ENCODE assay signal across 8 cellular contexts in the genomic region with DNA sequence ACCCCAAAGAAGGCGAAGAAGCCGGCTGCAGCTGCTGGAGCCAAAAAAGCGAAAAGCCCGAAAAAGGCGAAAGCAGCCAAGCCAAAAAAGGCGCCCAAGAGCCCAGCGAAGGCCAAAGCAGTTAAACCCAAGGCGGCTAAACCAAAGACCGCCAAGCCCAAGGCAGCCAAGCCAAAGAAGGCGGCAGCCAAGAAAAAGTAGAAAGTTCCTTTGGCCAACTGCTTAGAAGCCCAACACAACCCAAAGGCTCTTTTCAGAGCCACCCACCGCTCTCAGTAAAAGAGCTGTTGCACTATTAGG.
DNase-seq lines count a peak whose midpoint lies in the region; ATAC-seq, FAIRE-seq and TF ChIP-seq lines count a peak whose summit lies in the region.

No MANE protein-coding gene starts in this region.

- H3K9me3 ChIP-seq in DOHH2 (ENCODE audit: control insufficient read depth, insufficient read depth, low read length) (no peaks in the 10 kb centered on the region), Loucy (ENCODE audit: insufficient read depth, low read depth, low read length) (no peaks in the 10 kb centered on the region), muscle layer of duodenum (ENCODE audit: control insufficient read depth in 1 of 2, low read length in 2 of 2) (no peaks in the 10 kb centered on the region)

- H3K36me3 Mint-ChIP-seq in dendritic cell treated with granulocyte-macrophage colony-stimulating factor and Interleukin-4, amounts not matched to agents 40 ng/mL and 50 ng/mL, for 4 days (ENCODE audit: low read depth) = peaks cover 19% of the 10 kb centered on the region

- no peak for ATAC-seq in GM21515 (IDR thresholded peaks at IDR 0.05; ENCODE audit: unreplicated experiment)

- H3K4me1 ChIP-seq in DOHH2 (ENCODE audit: control insufficient read depth, low read length) (peaks cover 32% of the 10 kb centered on the region), Loucy (ENCODE audit: insufficient read depth, low read length, poor library complexity, severe bottlenecking) (peaks cover 20% of the 10 kb centered on the region), muscle layer of duodenum (ENCODE audit: control insufficient read depth in 1 of 2, insufficient read depth in 2 of 2, low read length in 2 of 2) (peaks cover 10% of the 10 kb centered on the region in 2 donors)

- TF ChIP-seq CTCF in DOHH2 (IDR thresholded peaks at IDR 0.05; ENCODE audit: low read depth, low read length, poor library complexity, severe bottlenecking) (no peak), Loucy (conservative IDR thresholded peaks at IDR 0.05; ENCODE audit: low read length) (no peak)

- H3K9ac ChIP-seq in Loucy (ENCODE audit: low read depth, low read length, poor library complexity, severe bottlenecking) = peak overlapping the region; percentile 98

- no peaks in the 10 kb centered on the region for H3K27me3 Mint-ChIP-seq in dendritic cell treated with granulocyte-macrophage colony-stimulating factor and Interleukin-4, amounts not matched to agents 40 ng/mL and 50 ng/mL, for 4 days

- DNase-seq in NCI-H2196 (lab: John Stamatoyannopoulos, UW; ENCODE audit: unreplicated experiment) (no peak), NCI-H128 (lab: John Stamatoyannopoulos, UW; ENCODE audit: unreplicated experiment) (no peak), GM12892 (ENCODE audit: insufficient read length) (no peak)

- H3K27me3 ChIP-seq in DOHH2 (ENCODE audit: control insufficient read depth, low read length) (no peaks in the 10 kb centered on the region), Loucy (ENCODE audit: insufficient read depth, low read length, poor library complexity, severe bottlenecking) (no peaks in the 10 kb centered on the region), muscle layer of duodenum (ENCODE audit: low read depth, low read length) (no peaks in the 10 kb centered on the region)

- H3K9me2 ChIP-seq in DOHH2 (replicated peaks; ENCODE audit: control insufficient read depth, low read length) = no peaks in the 10 kb centered on the region
- H3K9me2 ChIP-seq in Loucy (replicated peaks; ENCODE audit: low read depth, low read length) = no peaks in the 10 kb centered on the region

- no peak overlapping the region for H2AFZ ChIP-seq in Loucy (ENCODE audit: low read length)

- FAIRE-seq in GM12892 (lab: Jason Lieb, UNC) = no peak

- peak overlapping the region; percentile 81 for H3K4me3 Mint-ChIP-seq in dendritic cell treated with granulocyte-macrophage colony-stimulating factor and Interleukin-4, amounts not matched to agents 40 ng/mL and 50 ng/mL, for 4 days

- H3K4me1 Mint-ChIP-seq in dendritic cell treated with granulocyte-macrophage colony-stimulating factor and Interleukin-4, amounts not matched to agents 40 ng/mL and 50 ng/mL, for 4 days (ENCODE audit: low read depth) = peaks cover 29% of the 10 kb centered on the region

- intact Hi-C loops in dendritic cell treated with granulocyte-macrophage colony-stimulating factor and Interleukin-4, amounts not matched to agents 40 ng/mL and 50 ng/mL, for 4 days (cut with micrococcal nuclease) = loop anchor here (1.0 kb wide), 2 partner anchors 30 to 43 kb away; a partner anchor contains a TSS

- no peak; the same call in 1 of the 2 replicates for TF ChIP-seq POLR2A in GM12892 (IDR thresholded peaks at IDR 0.05; ENCODE audit: low read depth, low read length)

- peak overlapping the region; percentile 99 for H3K27ac Mint-ChIP-seq in dendritic cell treated with granulocyte-macrophage colony-stimulating factor and Interleukin-4, amounts not matched to agents 40 ng/mL and 50 ng/mL, for 4 days

- H3K27ac ChIP-seq in DOHH2 (ENCODE audit: low read depth, low read length) = peak overlapping the region; percentile 89
- peak overlapping the region; percentile 98 for H3K27ac ChIP-seq in muscle layer of duodenum (ENCODE audit: low read length)

- H3K9me3 Mint-ChIP-seq in dendritic cell treated with granulocyte-macrophage colony-stimulating factor and Interleukin-4, amounts not matched to agents 40 ng/mL and 50 ng/mL, for 4 days = no peaks in the 10 kb centered on the region

- H3K79me2 ChIP-seq in DOHH2 (ENCODE audit: control insufficient read depth, low read length) = peaks cover 6% of the 10 kb centered on the region
- H3K79me2 ChIP-seq in Loucy (ENCODE audit: insufficient read depth, low read length) = peaks cover 24% of the 10 kb centered on the region

- H3K4me2 ChIP-seq in DOHH2 (ENCODE audit: low read length) = peak overlapping the region; percentile 82
- peak overlapping the region; percentile 81 for H3K4me2 ChIP-seq in Loucy (ENCODE audit: low read depth, low read length, poor library complexity, severe bottlenecking)

- H3K36me3 ChIP-seq in DOHH2 (ENCODE audit: control insufficient read depth, low read length) (peaks cover 5% of the 10 kb centered on the region; the same call in 1 of the 2 replicates), Loucy (ENCODE audit: insufficient read depth, low read length) (no peaks in the 10 kb centered on the region), muscle layer of duodenum (ENCODE audit: control insufficient read depth in 1 of 2, insufficient read depth in 2 of 2, low read length in 2 of 2) (no peaks in the 10 kb centered on the region)

- H3K4me3 ChIP-seq in DOHH2 (ENCODE audit: low read length) = peak overlapping the region; percentile 88
- H3K4me3 ChIP-seq in Loucy (ENCODE audit: low read length, poor library complexity, severe bottlenecking) = peak overlapping the region; percentile 87
- H3K4me3 ChIP-seq in muscle layer of duodenum (ENCODE audit: low read depth in 1 of 2, low read length in 2 of 2) = peak overlapping the region; percentile 82 to 90

- H3F3A ChIP-seq in DOHH2 (ENCODE audit: control insufficient read depth, insufficient read depth) (peaks cover 31% of the 10 kb centered on the region), Loucy (ENCODE audit: low read depth) (peaks cover 19% of the 10 kb centered on the region)

- H4K20me1 ChIP-seq in DOHH2 (ENCODE audit: control insufficient read depth, insufficient read depth, low read depth, low read length) = no peaks in the 10 kb centered on the region
- peaks cover 4% of the 10 kb centered on the region for H4K20me1 ChIP-seq in Loucy (ENCODE audit: insufficient read depth, low read length, poor library complexity, severe bottlenecking)
